ENCODE assay signal across 22 cellular contexts in genomic region chr7:133401225-133401624, GRCh38.
"Had no signal": no experiment of that assay in that cellular context is flagged by ENCODE, and none has a peak within 500 bp of the region (broad histone marks: within the 10 kb centered on the region; RNA-seq: fewer than 3 reads in every experiment).

No MANE protein-coding gene starts in this region.

- H2AFZ ChIP-seq: hepatocyte had no signal

- DNase-seq: activated B cell treated with CpG ODN at 0.5 μM for 24 hours; activated CD4-positive, alpha-beta memory T cell treated with anti-CD3 and anti-CD28 coated beads, Interleukin-2, amount 10 ng/mL, durations not matched to agents 7 days and 5 days; activated CD4-positive, alpha-beta T cell treated with anti-CD3 and anti-CD28 coated beads for 4 hours; activated naive CD4-positive, alpha-beta T cell treated with Interleukin-2 at 50 U/mL for 16 hours; activated naive CD8-positive, alpha-beta T cell treated with anti-CD3 and anti-CD28 coated beads, Interleukin-2, amount 10 ng/mL, durations not matched to agents 7 days and 5 days; activated T-cell treated with anti-CD3 and anti-CD28 coated beads, Interleukin-2, amount 50 U/mL, for 24 hours; anterior cingulate cortex; cerebellar nuclear complex; effector CD8-positive, alpha-beta T cell; esophagus squamous epithelium; left colon; midbrain; nephron progenitor cell; nucleus accumbens; stimulated activated naive CD8-positive, alpha-beta T cell treated with anti-CD3 and anti-CD28 coated beads, Interleukin-15, Interleukin-2, amounts not matched to agents 100 U/mL and 50 U/mL, for 24 hours; substantia nigra; tibial artery had no signal

- H3K36me3 ChIP-seq: breast epithelium, esophagus squamous epithelium, right atrium auricular region, tibial artery had no signal

- H3K27me3 ChIP-seq: breast epithelium, esophagus squamous epithelium, hepatocyte, right atrium auricular region, tibial artery had no signal

- H3K4me3 ChIP-seq: breast epithelium, esophagus squamous epithelium, hepatocyte, lung, right atrium auricular region, skin epidermis, tibial artery had no signal

- H3K4me1 ChIP-seq: breast epithelium, esophagus squamous epithelium, right atrium auricular region had no signal

- ATAC-seq: left colon; stimulated activated naive CD8-positive, alpha-beta T cell treated with anti-CD3 and anti-CD28 coated beads, Interleukin-15, Interleukin-2, amounts not matched to agents 100 U/mL and 50 U/mL, for 24 hours had no signal

- H3K4me2 ChIP-seq: hepatocyte had no signal

- H3K9me3 ChIP-seq: breast epithelium, esophagus squamous epithelium, right atrium auricular region, tibial artery had no signal
